12 cellular contexts compared by ENCODE assay signal in the genomic region with DNA sequence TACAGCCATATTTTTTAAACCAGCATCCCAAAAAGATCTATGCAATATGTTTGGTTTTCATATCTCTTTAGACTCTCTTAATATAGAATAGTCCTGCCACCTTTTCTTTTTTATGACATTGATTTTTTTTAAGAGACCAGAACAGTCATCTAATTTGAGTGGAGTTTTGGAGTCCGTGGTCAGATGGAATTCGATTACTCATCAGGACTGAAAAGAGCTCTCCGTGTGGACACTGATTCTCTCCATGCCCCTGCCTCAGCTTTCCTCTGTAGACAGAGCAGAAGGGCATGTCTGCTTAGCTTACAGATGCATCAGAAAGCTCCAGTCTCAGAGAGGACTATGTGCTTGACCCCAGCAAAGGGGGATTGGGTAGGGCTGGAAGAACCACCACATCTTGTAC.
DNase-seq lines count a peak whose midpoint lies in the region; ATAC-seq lines count a peak whose summit lies in the region.
"Had no signal": no experiment of that assay in that cellular context is flagged by ENCODE, and none has a peak within 500 bp of the region (broad histone marks: within the 10 kb centered on the region; RNA-seq: fewer than 3 reads in every experiment).

No MANE protein-coding gene starts in this region.

- ATAC-seq in GM21717 (IDR thresholded peaks at IDR 0.05; ENCODE audit: unreplicated experiment) = no peak
- ATAC-seq: activated naive CD8-positive, alpha-beta T cell treated with anti-CD3 and anti-CD28 coated beads, Interleukin-2, amount 50 U/mL, for 24 hours had no signal

- DNase-seq in AG08396 (ENCODE audit: low spot score) = peak; percentile 59
- peak; percentile 25 for DNase-seq in HK-2 (ENCODE audit: unreplicated experiment)
- peak; percentile 65 for DNase-seq in amniotic epithelial cell (ENCODE audit: low read depth)
- DNase-seq in iris pigment epithelial cell (ENCODE audit: low read depth) = peak; percentile 84
- no peak for DNase-seq in NCI-H748 treated with DMSO at 0.1 percent for 48 hours (lab: John Stamatoyannopoulos, UW)
- DNase-seq in NCI-H774 (lab: John Stamatoyannopoulos, UW) = no peak
- no peak for DNase-seq in NCI-H2171 treated with DMSO at 0.1 percent for 48 hours (lab: John Stamatoyannopoulos, UW)
- DNase-seq: activated naive CD8-positive, alpha-beta T cell treated with anti-CD3 and anti-CD28 coated beads, Interleukin-2, amount 50 U/mL, for 24 hours; CD4-positive, alpha-beta T cell; NCI-H2081 treated with DMSO at 0.1 percent for 48 hours; stimulated activated CD4-positive, alpha-beta T cell treated with anti-CD3 and anti-CD28 coated beads, Interleukin-12 subunit alpha, Interleukin-12 subunit beta, amount 100 ng/mL, for 4 hours had no signal

Comparison
In these comparisons a context has a peak if more than half of its experiments do, and no peak if none do; other contexts are left out.
1. DNase-seq: peak in AG08396 (single experiment), HK-2 (single experiment), amniotic epithelial cell (single experiment) and iris pigment epithelial cell (single experiment); none in NCI-H748 treated with DMSO at 0.1 percent for 48 hours (single experiment), NCI-H774 (single experiment) and NCI-H2171 treated with DMSO at 0.1 percent for 48 hours (single experiment).